In genomic region chr3:101859882-101860281, GRCh38 we compare ENCODE assay signal across 18 cellular contexts.
"Had no signal": no experiment of that assay in that cellular context is flagged by ENCODE, and none has a peak within 500 bp of the region (broad histone marks: within the 10 kb centered on the region; RNA-seq: fewer than 3 reads in every experiment).

No MANE protein-coding gene starts in this region.

- H3K4me3 Mint-ChIP-seq: activated CD4-positive, alpha-beta T cell treated with anti-CD3 and anti-CD28 coated beads for 36 hours; stimulated activated naive B cell treated with anti-CD40 and anti-IgM and Interleukin-4, amounts not matched to agents 10 μg/mL and 1 μg/mL and 100 μg/mL, for 72 hours; T-helper 2 cell treated with Interferon-gamma antibody and Interleukin-4, amounts not matched to agents 5 μg/mL and 100 μg/mL, for 36 hours had no signal

- H3K27ac Mint-ChIP-seq: activated CD4-positive, alpha-beta T cell treated with anti-CD3 and anti-CD28 coated beads for 36 hours; activated T-helper 17 cell treated with anti-CD3 and anti-CD28 coated beads, Interleukin-2, amount 50 U/mL, for 72 hours; stimulated activated naive B cell treated with anti-CD40 and anti-IgM and Interleukin-4, amounts not matched to agents 10 μg/mL and 1 μg/mL and 100 μg/mL, for 72 hours; T-helper 2 cell treated with Interferon-gamma antibody and Interleukin-4, amounts not matched to agents 5 μg/mL and 100 μg/mL, for 36 hours had no signal

- H3K27me3 Mint-ChIP-seq: activated CD4-positive, alpha-beta T cell treated with anti-CD3 and anti-CD28 coated beads for 36 hours; activated T-helper 17 cell treated with anti-CD3 and anti-CD28 coated beads, Interleukin-2, amount 50 U/mL, for 72 hours; stimulated activated naive B cell treated with anti-CD40 and anti-IgM and Interleukin-4, amounts not matched to agents 10 μg/mL and 1 μg/mL and 100 μg/mL, for 72 hours had no signal

- DNase-seq: activated CD4-positive, alpha-beta T cell treated with anti-CD3 and anti-CD28 coated beads for 36 hours; activated CD4-positive, alpha-beta T cell treated with anti-CD3 and anti-CD28 coated beads, Interleukin-2, amount 50 U/mL, for 48 hours; activated naive CD4-positive, alpha-beta T cell; anterior cingulate cortex; brain microvascular endothelial cell; erythroblast; heart left ventricle; left ventricle myocardium inferior; sigmoid colon; spleen; stimulated activated CD4-positive, alpha-beta T cell treated with anti-CD3 and anti-CD28 coated beads, Interleukin-4, amount 100 ng/mL, for 4 hours; stimulated activated naive B cell treated with anti-CD40 and anti-IgM and Interleukin-4, amounts not matched to agents 10 μg/mL and 1 μg/mL and 100 μg/mL, for 72 hours; SW 1271 had no signal

- ATAC-seq: activated CD4-positive, alpha-beta T cell treated with anti-CD3 and anti-CD28 coated beads for 36 hours; activated T-helper 17 cell treated with anti-CD3 and anti-CD28 coated beads, Interleukin-2, amount 50 U/mL, for 72 hours; gastroesophageal sphincter; heart left ventricle; stimulated activated naive B cell treated with anti-CD40 and anti-IgM and Interleukin-4, amounts not matched to agents 10 μg/mL and 1 μg/mL and 100 μg/mL, for 72 hours had no signal

- H3K27ac ChIP-seq: brain microvascular endothelial cell, coronary artery, gastroesophageal sphincter, heart left ventricle, left ventricle myocardium inferior, sigmoid colon had no signal

- H3K27me3 ChIP-seq: brain microvascular endothelial cell, gastroesophageal sphincter, heart left ventricle, sigmoid colon, spleen had no signal

- H3K9me3 Mint-ChIP-seq: activated T-helper 17 cell treated with anti-CD3 and anti-CD28 coated beads, Interleukin-2, amount 50 U/mL, for 72 hours; T-helper 2 cell treated with Interferon-gamma antibody and Interleukin-4, amounts not matched to agents 5 μg/mL and 100 μg/mL, for 36 hours had no signal

- H3K9me3 ChIP-seq: gastroesophageal sphincter, heart left ventricle, left ventricle myocardium inferior, sigmoid colon, spleen had no signal

- FAIRE-seq: TTC549 had no signal

- H3K4me3 ChIP-seq: coronary artery, gastroesophageal sphincter, heart left ventricle, left ventricle myocardium inferior, sigmoid colon, spleen had no signal
